ENCODE assay signal across 35 cellular contexts in the genomic region with DNA sequence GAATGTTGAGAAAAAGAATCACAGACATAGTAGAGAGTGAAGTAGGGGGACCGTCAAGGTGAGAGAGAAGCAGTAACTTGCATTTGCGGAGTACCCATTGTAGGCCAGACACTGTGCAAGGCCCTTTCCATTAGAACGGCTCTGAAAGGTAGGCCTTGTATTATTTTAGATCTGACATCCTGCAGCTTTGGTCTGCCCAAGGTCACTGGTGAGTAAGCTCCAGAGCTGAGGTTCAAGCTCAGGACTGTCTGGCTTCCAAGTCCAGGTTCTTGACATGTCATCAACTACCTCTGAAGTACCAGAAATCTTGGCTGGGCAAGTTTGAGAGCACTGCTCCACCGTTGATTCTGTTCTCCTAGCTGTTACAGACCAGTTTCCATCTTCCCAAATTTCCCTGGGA. TPM values are rescaled to one million over a fixed set of nuclear protein-coding genes. Genes with fewer than 3 reads are reported as not detected.
"Had no signal": no experiment of that assay in that cellular context is flagged by ENCODE, and none has a peak within 500 bp of the region (broad histone marks: within the 10 kb centered on the region; RNA-seq: fewer than 3 reads in every experiment).

No MANE protein-coding gene starts in this region.

- ATAC-seq: effector memory CD8-positive, alpha-beta T cell; esophagus mucosa; gastrocnemius medialis; heart right ventricle; left colon; left lobe of liver; left ventricle myocardium superior; lower lobe of right lung; mucosa of descending colon; naive thymus-derived CD8-positive, alpha-beta T cell had no signal

- H3K4me3 Mint-ChIP-seq: dendritic cell treated with granulocyte-macrophage colony-stimulating factor and Interleukin-4, amounts not matched to agents 40 ng/mL and 50 ng/mL, for 4 days; effector memory CD8-positive, alpha-beta T cell; endodermal cell; mesothelial cell of epicardium; naive B cell; naive thymus-derived CD8-positive, alpha-beta T cell had no signal

- H3K4me1 Mint-ChIP-seq: naive B cell had no signal

- H3K27ac ChIP-seq: epithelial cell of prostate, esophagus squamous epithelium, gastrocnemius medialis, heart right ventricle, lower lobe of right lung had no signal

- H3K9me3 Mint-ChIP-seq: dendritic cell treated with granulocyte-macrophage colony-stimulating factor and Interleukin-4, amounts not matched to agents 40 ng/mL and 50 ng/mL, for 4 days; effector memory CD8-positive, alpha-beta T cell; endodermal cell; mesothelial cell of epicardium; naive thymus-derived CD8-positive, alpha-beta T cell had no signal

- FAIRE-seq: colon, endometrium, islet of Langerhans, kidney had no signal

- H3K27ac Mint-ChIP-seq: dendritic cell treated with granulocyte-macrophage colony-stimulating factor and Interleukin-4, amounts not matched to agents 40 ng/mL and 50 ng/mL, for 4 days; effector memory CD8-positive, alpha-beta T cell; endodermal cell; mesothelial cell of epicardium; naive B cell; naive thymus-derived CD8-positive, alpha-beta T cell had no signal

- H3K36me3 Mint-ChIP-seq: mesothelial cell of epicardium; naive B cell; naive thymus-derived CD8-positive, alpha-beta T cell had no signal

- DNase-seq: cortex of kidney; effector CD8-positive, alpha-beta T cell; effector memory CD8-positive, alpha-beta T cell; endodermal cell; erythroblast; esophagus squamous epithelium; foreskin fibroblast; foreskin melanocyte; gastrocnemius medialis; glutamatergic neuron; head of caudate nucleus; heart right ventricle; hippocampal formation; kidney; kidney glomerular epithelial cell; left colon; left ventricle myocardium superior; lower lobe of right lung; mesenchymal stem cell; mucosa of descending colon; naive B cell; naive thymus-derived CD8-positive, alpha-beta T cell had no signal

- H3K4me3 ChIP-seq: esophagus squamous epithelium, gastrocnemius medialis, heart right ventricle, lower lobe of right lung, mucosa of descending colon had no signal

RNA-seq across cellular contexts. Expression of a gene that starts 13.2 kb away (rescaled TPM):
- total RNA-seq: dermis microvascular lymphatic vessel endothelial cell; esophagus mucosa; esophagus squamous epithelium; gastrocnemius medialis; glomerular endothelial cell; heart right ventricle; kidney; left lobe of liver; left ventricle myocardium superior; lower leg skin; lower lobe of right lung; lung microvascular endothelial cell; myocyte; naive thymus-derived CD8-positive, alpha-beta T cell had no signal

RNA-seq across cellular contexts. Expression of a gene that starts 29.6 kb away (rescaled TPM):
- total RNA-seq: dermis microvascular lymphatic vessel endothelial cell; endodermal cell; esophagus mucosa; esophagus squamous epithelium; glomerular endothelial cell; heart right ventricle; left ventricle myocardium superior; lower lobe of right lung; lung microvascular endothelial cell; naive thymus-derived CD8-positive, alpha-beta T cell had no signal

RNA-seq across cellular contexts. Expression of a gene that starts 44.4 kb away (rescaled TPM):
- total RNA-seq: endodermal cell; esophagus mucosa; esophagus squamous epithelium; heart right ventricle; left lobe of liver; left ventricle myocardium superior; lower lobe of right lung; lung microvascular endothelial cell; naive thymus-derived CD8-positive, alpha-beta T cell had no signal

RNA-seq across cellular contexts. Expression of a gene that starts 55.3 kb away (rescaled TPM):
- total RNA-seq: endodermal cell; esophagus squamous epithelium; left ventricle myocardium superior; naive thymus-derived CD8-positive, alpha-beta T cell had no signal
